In the genomic region with DNA sequence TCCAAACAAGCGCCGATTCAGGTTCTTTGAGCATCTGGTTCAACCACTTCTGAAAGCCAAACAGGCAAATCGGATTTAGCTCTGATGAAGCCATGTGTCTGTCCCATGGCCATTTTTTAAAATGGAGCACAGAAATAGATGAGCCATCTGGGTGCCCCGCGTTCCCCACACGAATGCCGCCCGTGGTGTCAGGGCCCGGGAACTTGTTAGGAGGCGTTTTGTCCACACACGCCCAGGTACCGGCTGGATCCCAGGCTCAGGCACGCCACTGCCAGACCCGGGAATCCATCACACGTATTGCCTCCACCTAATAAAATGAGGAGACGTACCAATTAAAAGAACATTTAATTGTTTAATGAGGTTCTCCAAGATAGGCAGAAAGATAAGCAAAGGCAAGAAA, we compare ENCODE assay signal across 21 cellular contexts.
"Had no signal": no experiment of that assay in that cellular context is flagged by ENCODE, and none has a peak within 500 bp of the region (broad histone marks: within the 10 kb centered on the region; RNA-seq: fewer than 3 reads in every experiment).

No MANE protein-coding gene starts in this region.

- H3K27me3 Mint-ChIP-seq: stimulated activated memory B cell treated with anti-CD40 and anti-IgM and Interleukin-4, amounts not matched to agents 10 μg/mL and 1 μg/mL and 100 μg/mL, for 72 hours had no signal

- H3K36me3 Mint-ChIP-seq: naive thymus-derived CD4-positive, alpha-beta T cell; neural progenitor cell; stimulated activated memory B cell treated with anti-CD40 and anti-IgM and Interleukin-4, amounts not matched to agents 10 μg/mL and 1 μg/mL and 100 μg/mL, for 72 hours had no signal

- ATAC-seq: effector memory CD8-positive, alpha-beta T cell; gastrocnemius medialis; left lobe of liver; naive thymus-derived CD4-positive, alpha-beta T cell; sciatic nerve; stimulated activated memory B cell treated with anti-CD40 and anti-IgM and Interleukin-4, amounts not matched to agents 10 μg/mL and 1 μg/mL and 100 μg/mL, for 72 hours; stimulated activated naive CD8-positive, alpha-beta T cell treated with anti-CD3 and anti-CD28 coated beads, Interleukin-15, Interleukin-2, amounts not matched to agents 100 U/mL and 50 U/mL, for 24 hours had no signal

- H3K4me3 Mint-ChIP-seq: effector memory CD8-positive, alpha-beta T cell; naive thymus-derived CD4-positive, alpha-beta T cell; nephron; stimulated activated memory B cell treated with anti-CD40 and anti-IgM and Interleukin-4, amounts not matched to agents 10 μg/mL and 1 μg/mL and 100 μg/mL, for 72 hours had no signal

- H3K27ac Mint-ChIP-seq: effector memory CD8-positive, alpha-beta T cell; naive thymus-derived CD4-positive, alpha-beta T cell; nephron; stimulated activated memory B cell treated with anti-CD40 and anti-IgM and Interleukin-4, amounts not matched to agents 10 μg/mL and 1 μg/mL and 100 μg/mL, for 72 hours had no signal

- DNase-seq: cortex of kidney; effector memory CD8-positive, alpha-beta T cell; gastrocnemius medialis; kidney; mesenchymal stem cell; midbrain; naive thymus-derived CD4-positive, alpha-beta T cell; stimulated activated CD4-positive, alpha-beta T cell treated with anti-CD3 and anti-CD28 coated beads, Interleukin-4, amount 100 ng/mL, for 4 hours; stimulated activated naive CD8-positive, alpha-beta T cell treated with anti-CD3 and anti-CD28 coated beads, Interleukin-15, Interleukin-2, amounts not matched to agents 100 U/mL and 50 U/mL, for 24 hours; substantia nigra; testis; tibial artery; upper lobe of left lung; uterus had no signal

- H3K4me1 Mint-ChIP-seq: naive thymus-derived CD4-positive, alpha-beta T cell; stimulated activated memory B cell treated with anti-CD40 and anti-IgM and Interleukin-4, amounts not matched to agents 10 μg/mL and 1 μg/mL and 100 μg/mL, for 72 hours had no signal

- H3K4me3 ChIP-seq: gastrocnemius medialis, neural progenitor cell, prostate gland, right atrium auricular region, testis, tibial artery, upper lobe of left lung, uterus had no signal
